Comparison of ENCODE assay signal across 9 cellular contexts in the genomic region with DNA sequence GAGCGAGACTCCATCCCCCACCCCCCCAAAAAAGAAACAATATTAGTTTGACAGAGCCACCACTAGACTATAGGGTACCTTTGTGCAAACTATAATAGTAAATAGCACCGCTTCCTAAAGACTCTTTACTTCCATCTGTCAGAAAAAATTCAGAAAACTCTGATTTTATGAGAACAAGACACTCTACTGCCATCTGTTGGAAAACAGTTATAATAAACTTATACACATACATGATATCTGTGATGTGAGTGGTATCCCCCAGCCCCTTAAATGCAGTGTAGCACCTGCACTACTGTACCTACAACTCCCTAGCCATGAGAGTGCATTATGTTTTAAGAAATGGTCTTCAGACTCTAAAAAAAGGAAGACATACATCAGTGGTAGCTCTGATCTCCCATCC. TPM values are rescaled to one million over a fixed set of nuclear protein-coding genes. Genes with fewer than 3 reads are reported as not detected.
DNase-seq lines count a peak whose midpoint lies in the region; ATAC-seq, FAIRE-seq and TF ChIP-seq lines count a peak whose summit lies in the region.
"Had no signal": no experiment of that assay in that cellular context is flagged by ENCODE, and none has a peak within 500 bp of the region (broad histone marks: within the 10 kb centered on the region; RNA-seq: fewer than 3 reads in every experiment).

No MANE protein-coding gene starts in this region.

- H3K4me2 ChIP-seq in H1 (ENCODE audit: insufficient read depth in 1 of 2, low read depth in 2 of 2, low read length in 2 of 2) = no peak overlapping the region

- H3K23me2 ChIP-seq in H1 (ENCODE audit: low read depth, low read length) = no peaks in the 10 kb centered on the region

- TF ChIP-seq POLR2A in H1 (IDR thresholded peaks at IDR 0.05; ENCODE audit: control extremely low read depth in 1 of 2, low read depth in 2 of 2, low read length in 2 of 2) (no peak), gastrocnemius medialis (IDR thresholded peaks at IDR 0.05) (no peak)

- no peak for FAIRE-seq in H1 (lab: Jason Lieb, UNC)

- peak in 1 of 3 experiments; percentile 23; a peak in 2 of 4 replicates for TF ChIP-seq CTCF in H1 (IDR thresholded peaks at IDR 0.05; ENCODE audit: control extremely low read depth in 1 of 3, insufficient read depth in 1 of 3, low read depth in 1 of 3, low read length in 3 of 3)
- peak; percentile 45 for TF ChIP-seq CTCF in thoracic aorta (IDR thresholded peaks at IDR 0.05)
- TF ChIP-seq CTCF in gastrocnemius medialis (IDR thresholded peaks at IDR 0.05 in 4 of 5, conservative IDR thresholded peaks at IDR 0.05 in 1 of 5) = no peak

- DNase-seq in SKM-1 treated with dmso at 0.1 percent for 144 hours (lab: John Stamatoyannopoulos, UW; ENCODE audit: unreplicated experiment) = peak; percentile 32
- no peak for DNase-seq in SKM-1 (lab: John Stamatoyannopoulos, UW; ENCODE audit: unreplicated experiment)
- peak; percentile 3 for DNase-seq in NCI-H69 (lab: John Stamatoyannopoulos, UW)
- DNase-seq in H1 (ENCODE audit: low read depth in 1 of 2, low spot score in 2 of 2) = no peak
- no peak for DNase-seq in thoracic aorta (ENCODE audit: low spot score)
- DNase-seq in gastrocnemius medialis = no peak
- no peak for DNase-seq in LoVo (ENCODE audit: low spot score)
- DNase-seq: NCI-H2081 treated with DMSO at 0.1 percent for 48 hours had no signal

- no peak overlapping the region for H2BK12ac ChIP-seq in H1 (ENCODE audit: low read depth, low read length)

- H2BK20ac ChIP-seq in H1 (ENCODE audit: low read length) = no peak overlapping the region

- TF ChIP-seq RAD21 in H1 (IDR thresholded peaks at IDR 0.05 in 1 of 2, conservative IDR thresholded peaks at IDR 0.05 in 1 of 2; ENCODE audit: low read depth in 2 of 2, low read length in 2 of 2) = peak; percentile 38 to 45

- H3K23ac ChIP-seq in H1 (ENCODE audit: insufficient read length) = no peak overlapping the region

- no peak overlapping the region for H2BK120ac ChIP-seq in H1 (replicated peaks; ENCODE audit: low read depth, low read length)

- H3K27me3 ChIP-seq in H1 (replicated peaks in 1 of 4; ENCODE audit: control insufficient read depth in 3 of 4, extremely low read depth in 1 of 4, insufficient read depth in 3 of 4, low read length in 3 of 4) (no peaks in the 10 kb centered on the region), thoracic aorta (replicated peaks; ENCODE audit: insufficient read depth) (no peaks in the 10 kb centered on the region), gastrocnemius medialis (no peaks in the 10 kb centered on the region)

- no peak overlapping the region for H2BK5ac ChIP-seq in H1 (ENCODE audit: low read depth, low read length)

- no peak overlapping the region for H3K56ac ChIP-seq in H1 (replicated peaks; ENCODE audit: insufficient read length, low read depth, low read length)

- H2AK5ac ChIP-seq in H1 (ENCODE audit: low read depth, low read length) = no peak overlapping the region

- 92% methylated on average over 2 of the region's 2 CpGs; no CpG with 5 or more reads in 1 of the 2 experiments for WGBS in H1 (ENCODE audit: extremely low coverage in 1 of 2, insufficient coverage in 1 of 2, insufficient read length in 1 of 2, insufficient replicate concordance in 2 of 2, low coverage in 1 of 2, low lambda C conversion rate in 2 of 2, missing lambda C conversion rate in 1 of 2), 2 experiments

- POLR2A ChIA-PET in H1 (lab: Charles Lee; ENCODE audit: partially characterized antibody) = no interaction called here

- H3K14ac ChIP-seq in H1 (ENCODE audit: insufficient read length) = no peak overlapping the region

- H4K5ac ChIP-seq in H1 (ENCODE audit: insufficient read length, low read depth, low read length) = no peak overlapping the region

- H2BK15ac ChIP-seq in H1 (ENCODE audit: low read length) = no peak overlapping the region

- no peak overlapping the region for H3K9ac ChIP-seq in H1 (replicated peaks in 1 of 4; ENCODE audit: extremely low read depth in 1 of 4, low read depth in 3 of 4, low read length in 3 of 4)

- H3K27ac ChIP-seq in H1 (ENCODE audit: low read depth, low read length) (no peak overlapping the region), thoracic aorta (peak overlapping the region; percentile 59 to 88), gastrocnemius medialis (no peak overlapping the region)

- H3K18ac ChIP-seq in H1 (ENCODE audit: extremely low read depth, low read length) = no peak overlapping the region

- in situ Hi-C loops in gastrocnemius medialis (cut with MboI; ENCODE audit: low sequenced_read_pairs in 4 of 4) = no loop called here

- intact Hi-C loops in gastrocnemius medialis (cut with DNase I; ENCODE audit: low total_unique reads) = no loop called here

- no peak overlapping the region for H2AFZ ChIP-seq in H1 (ENCODE audit: low read length)

- H3K36me3 ChIP-seq in H1 (ENCODE audit: control insufficient read depth in 2 of 4, insufficient read depth in 4 of 4, low read length in 3 of 4) = no peaks in the 10 kb centered on the region; a peak in 1 of 8 replicates
- H3K36me3 ChIP-seq in thoracic aorta = peaks cover 6% of the 10 kb centered on the region
- H3K36me3 ChIP-seq in gastrocnemius medialis = no peaks in the 10 kb centered on the region

- no peak overlapping the region for H3K4me3 ChIP-seq in H1 (ENCODE audit: extremely low read depth in 1 of 4, insufficient read depth in 2 of 4, low read depth in 3 of 4, low read length in 4 of 4)
- no peak overlapping the region for H3K4me3 ChIP-seq in thoracic aorta
- no peak overlapping the region for H3K4me3 ChIP-seq in gastrocnemius medialis

- CTCF ChIA-PET in H1 (lab: Charles Lee; ENCODE audit: partially characterized antibody) = interaction anchor here (0.7 to 6.2 kb wide), 24 partner anchors 10 to 424 kb away, joined by 3 to 35 read pairs (median 4); partner anchors contain the start of gene PLCD1

- H4K91ac ChIP-seq in H1 (replicated peaks; ENCODE audit: insufficient read length, low read length) = no peak overlapping the region

- no peaks in the 10 kb centered on the region for H4K20me1 ChIP-seq in H1 (replicated peaks in 1 of 2; ENCODE audit: control insufficient read depth in 1 of 2, insufficient read depth in 2 of 2, low read length in 2 of 2)

- no peak for TF ChIP-seq EP300 in H1 (IDR thresholded peaks at IDR 0.05; ENCODE audit: borderline replicate concordance in 1 of 2, low read depth in 2 of 2, low read length in 2 of 2)

- H3K9me3 ChIP-seq in H1 (ENCODE audit: insufficient read depth in 2 of 2, low read depth in 1 of 2, low read length in 1 of 2) = no peaks in the 10 kb centered on the region
- H3K9me3 ChIP-seq in thoracic aorta = no peaks in the 10 kb centered on the region
- H3K9me3 ChIP-seq in gastrocnemius medialis = no peaks in the 10 kb centered on the region

- H3K4me1 ChIP-seq in H1 (replicated peaks in 1 of 4; ENCODE audit: control insufficient read depth in 3 of 4, insufficient read depth in 4 of 4, low read length in 3 of 4) = no peaks in the 10 kb centered on the region
- H3K4me1 ChIP-seq in thoracic aorta (ENCODE audit: control insufficient read depth in 1 of 2, low read depth in 2 of 2) = peaks cover 40 to 77% of the 10 kb centered on the region in 2 donors
- H3K4me1 ChIP-seq in gastrocnemius medialis = no peaks in the 10 kb centered on the region

- no peak overlapping the region for H3K4ac ChIP-seq in H1 (replicated peaks; ENCODE audit: insufficient read length, low read depth, low read length)

- no peaks in the 10 kb centered on the region for H3K79me2 ChIP-seq in H1 (ENCODE audit: control insufficient read depth in 1 of 2, insufficient read depth in 2 of 2, low read length in 2 of 2)

- ATAC-seq in thoracic aorta (ENCODE audit: insufficient number of reproducible peaks, low FRiP score, low read depth) (no peak), gastrocnemius medialis (no peak), HG03442 (IDR thresholded peaks at IDR 0.05; ENCODE audit: unreplicated experiment) (no peak)

- H3K79me1 ChIP-seq in H1 (ENCODE audit: low read depth, low read length) = no peaks in the 10 kb centered on the region

- H4K8ac ChIP-seq in H1 (ENCODE audit: extremely low read depth, insufficient read depth, low read length) = no peak overlapping the region

TF ChIP-seq in H1, 55 proteins besides CTCF, POLR2A, EP300 and RAD21 (continues in another document):
- no peak for TF ChIP-seq GTF2F1 (IDR thresholded peaks at IDR 0.05; ENCODE audit: borderline replicate concordance, low read depth, low read length)
- TF ChIP-seq SP1 (IDR thresholded peaks at IDR 0.05; ENCODE audit: low read depth, low read length) = no peak
- no peak for TF ChIP-seq KDM5A (IDR thresholded peaks at IDR 0.05; ENCODE audit: low read length)
- no peak for TF ChIP-seq CHD2 (IDR thresholded peaks at IDR 0.05; ENCODE audit: low read length)
- TF ChIP-seq SIX5 (IDR thresholded peaks at IDR 0.05; ENCODE audit: low read depth, low read length) = no peak
- TF ChIP-seq SP4 (IDR thresholded peaks at IDR 0.05; ENCODE audit: low read length) = no peak
- TF ChIP-seq BCL11A (IDR thresholded peaks at IDR 0.05; ENCODE audit: low read depth in 2 of 2, low read length in 2 of 2) = no peak

RNA-seq across cellular contexts. Expression of gene CTDSPL, which starts 47.1 kb away (rescaled TPM):
- 42.2 and 42.8 TPM in 2 replicates for total RNA-seq in H1 (2021; fragmentation: NEBNext Ultra II Directional; extraction: Animal tissue kit (Norgen Biotek cat#: 25700))
- 19.6 and 20.3 TPM in 2 replicates for polyA plus RNA-seq in H1 (2011; rRNA removed)
- 22.2 TPM for polyA plus RNA-seq in H1 (2011; cell fraction: cytosol; rRNA removed)
- polyA plus RNA-seq in H1 (2011; cell fraction: nucleus; rRNA removed) = 20.5 TPM
- polyA plus RNA-seq in H1 (2012, experiment 1 of 2) = 25.2 to 32.1 TPM (median 28.0 TPM) in 4 replicates
- polyA plus RNA-seq in H1 (2012, experiment 2 of 2) = 14.3 TPM
- 19.7 TPM for polyA plus RNA-seq in H1 (2013, experiment 1 of 2)
- 20.6 TPM for polyA plus RNA-seq in H1 (2013, experiment 2 of 2)
- 45.2 and 57.2 TPM in 2 replicates for polyA minus RNA-seq in H1 (2011; rRNA and poly(A)+ RNA removed)
- 26.3 TPM for polyA minus RNA-seq in H1 (2011; cell fraction: cytosol; rRNA and poly(A)+ RNA removed)
- polyA minus RNA-seq in H1 (2011; cell fraction: nucleus; rRNA and poly(A)+ RNA removed) = 14.2 TPM
- total RNA-seq in thoracic aorta (10 to 100 TPM; 55.0 to 59.6 TPM), gastrocnemius medialis (10 to 100 TPM; 12.1 to 23.1 (median 14.6) TPM)

Comparison
In these comparisons a context has a peak if more than half of its experiments do, and no peak if none do; other contexts are left out.
1. DNase-seq: peak in SKM-1 treated with dmso at 0.1 percent for 144 hours (single experiment) and NCI-H69 (single experiment); none in SKM-1 (single experiment), H1 (0 of 2), thoracic aorta (single experiment), gastrocnemius medialis (0 of 2) and LoVo (single experiment).
2. H3K27ac ChIP-seq: peak in thoracic aorta (2 of 2); none in H1 (single experiment) and gastrocnemius medialis (0 of 4).